Comparison of ENCODE assay signal across 9 cellular contexts in the genomic region with DNA sequence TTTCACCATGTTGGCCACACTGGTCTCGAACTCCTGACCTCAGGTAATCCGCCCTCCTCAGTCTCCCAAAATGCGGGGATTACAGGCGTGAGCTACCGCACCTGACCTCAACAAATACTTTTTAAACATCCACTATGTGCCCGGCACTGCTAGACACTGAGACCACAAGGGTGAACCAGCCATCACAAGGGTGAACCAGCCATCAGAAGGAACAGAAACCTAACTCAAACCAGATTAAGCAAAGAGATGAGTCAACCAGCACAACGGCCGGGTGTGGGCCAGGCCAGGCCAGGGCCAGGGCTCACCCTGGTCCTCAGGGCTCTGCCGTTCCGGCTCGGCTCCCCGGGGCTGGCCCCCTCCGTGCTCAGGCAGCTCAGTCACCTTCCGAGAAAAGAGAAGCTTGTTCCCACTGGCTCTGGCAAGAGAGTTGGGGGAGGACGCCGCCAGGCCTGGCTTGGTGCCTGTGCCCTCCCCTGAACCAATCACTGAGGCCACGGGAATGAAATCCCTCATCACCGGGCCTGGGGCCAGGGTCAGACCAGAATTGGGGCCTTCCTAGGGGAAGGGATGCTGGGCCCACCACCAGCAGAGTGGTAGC. TPM values are rescaled to one million over a fixed set of nuclear protein-coding genes. Genes with fewer than 3 reads are reported as not detected.
DNase-seq lines count a peak whose midpoint lies in the region; ATAC-seq and TF ChIP-seq lines count a peak whose summit lies in the region.
"Had no signal": no experiment of that assay in that cellular context is flagged by ENCODE, and none has a peak within 500 bp of the region (broad histone marks: within the 10 kb centered on the region; RNA-seq: fewer than 3 reads in every experiment).

No MANE protein-coding gene starts in this region.

- ATAC-seq in GM21717 (IDR thresholded peaks at IDR 0.05; ENCODE audit: unreplicated experiment) = peak; percentile 74
- ATAC-seq in left lobe of liver = no peak
- ATAC-seq in CD4-positive, alpha-beta T cell (ENCODE audit: poor library complexity) = no peak

- no peak for TF ChIP-seq CTCF in AG10803 (conservative IDR thresholded peaks at IDR 0.05; ENCODE audit: low read length)
- no peak for TF ChIP-seq CTCF in lower leg skin (IDR thresholded peaks at IDR 0.05)
- no peak for TF ChIP-seq CTCF in CD4-positive, alpha-beta T cell (IDR thresholded peaks at IDR 0.05)

- H3K4me3 Mint-ChIP-seq in CD4-positive, alpha-beta T cell = no peak overlapping the region

- CTCF ChIA-PET in CD4-positive, alpha-beta T cell (lab: Charles Lee) = interaction anchor here (1.1 kb wide), 2 partner anchors 21 to 81 kb away, joined by 3 to 4 read pairs; no protein-coding TSS in a partner anchor

- H3K27me3 Mint-ChIP-seq in CD4-positive, alpha-beta T cell = no peaks in the 10 kb centered on the region

- H3K9me3 Mint-ChIP-seq in CD4-positive, alpha-beta T cell = no peaks in the 10 kb centered on the region

- DNase-seq in AG10803 (ENCODE audit: low read depth) (peak; percentile 63), SIG-M5 treated with dmso at 0.1 percent for 504 hours (lab: John Stamatoyannopoulos, UW; ENCODE audit: unreplicated experiment) (peak; percentile 84), lower leg skin (ENCODE audit: low spot score in 2 of 2) (peak; percentile 66 to 90), left lobe of liver (ENCODE audit: low spot score) (no peak), NCI-H1694 (lab: John Stamatoyannopoulos, UW) (no peak), ecto neural progenitor cell (ENCODE audit: low spot score) (no peak)
- DNase-seq in CD4-positive, alpha-beta T cell = no peak

- 31 to 33% methylated on average over 18 of the region's 18 CpGs for WGBS in lower leg skin, 2 donors

- H3K4me3 ChIP-seq in AG10803 (ENCODE audit: low read length) (no peak overlapping the region), lower leg skin (ENCODE audit: low read depth, poor library complexity, severe bottlenecking) (no peak overlapping the region)
- H3K4me3 ChIP-seq: BLaER1 treated with 17β-estradiol and CSF1 and Interleukin-3, amounts not matched to agents 10 nM and 100 nM had no signal

- intact Hi-C loops in lower leg skin (cut with DNase I; ENCODE audit: low total_unique reads) = no loop called here
- intact Hi-C loops in CD4-positive, alpha-beta T cell (cut with DNase I, micrococcal nuclease) = no loop called here

- H3K36me3 Mint-ChIP-seq in CD4-positive, alpha-beta T cell (ENCODE audit: low read depth) = no peaks in the 10 kb centered on the region

- no peak overlapping the region for H3K27ac Mint-ChIP-seq in CD4-positive, alpha-beta T cell

- peaks cover 6% of the 10 kb centered on the region for H3K4me1 Mint-ChIP-seq in CD4-positive, alpha-beta T cell (ENCODE audit: low read depth)

- TF ChIP-seq POLR2A in lower leg skin (IDR thresholded peaks at IDR 0.05) = no peak

- H3K9me3 ChIP-seq in CD4-positive, alpha-beta T cell (ENCODE audit: control insufficient read depth, low read length) = no peaks in the 10 kb centered on the region
- H3K9me3 ChIP-seq: BLaER1 treated with 17β-estradiol and CSF1 and Interleukin-3, amounts not matched to agents 10 nM and 100 nM had no signal

- H3K27ac ChIP-seq in CD4-positive, alpha-beta T cell (ENCODE audit: low read depth, low read length) = no peak overlapping the region
- H3K27ac ChIP-seq: BLaER1 treated with 17β-estradiol and CSF1 and Interleukin-3, amounts not matched to agents 10 nM and 100 nM had no signal

- POLR2A ChIA-PET in CD4-positive, alpha-beta T cell (lab: Charles Lee) = no interaction called here

- H3K27me3 ChIP-seq in CD4-positive, alpha-beta T cell (ENCODE audit: control insufficient read depth, insufficient read depth, low read length) = no peaks in the 10 kb centered on the region
- H3K27me3 ChIP-seq: BLaER1 treated with 17β-estradiol and CSF1 and Interleukin-3, amounts not matched to agents 10 nM and 100 nM had no signal

RNA-seq across cellular contexts. Expression of a gene that starts 4.4 kb away (rescaled TPM):
- total RNA-seq in lower leg skin (not detected), left lobe of liver (not detected)
- total RNA-seq in CD4-positive, alpha-beta T cell = not detected

Comparison
In these comparisons a context has a peak if more than half of its experiments do, and no peak if none do; other contexts are left out.
1. DNase-seq: peak in AG10803 (single experiment), SIG-M5 treated with dmso at 0.1 percent for 504 hours (single experiment) and lower leg skin (2 of 2); none in left lobe of liver (single experiment), NCI-H1694 (single experiment), ecto neural progenitor cell (single experiment) and CD4-positive, alpha-beta T cell (0 of 10).